1 cellular context compared by ENCODE assay signal in genomic region chr15:78065284-78065872, GRCh38.
TF ChIP-seq lines count a peak whose summit lies in the region.

No MANE protein-coding gene starts in this region.

TF ChIP-seq in HepG2, 621 proteins besides CTCF, POLR2A, EP300 and RAD21 (continued from another document and continues in another):
- TF ChIP-seq, protein P1, sequence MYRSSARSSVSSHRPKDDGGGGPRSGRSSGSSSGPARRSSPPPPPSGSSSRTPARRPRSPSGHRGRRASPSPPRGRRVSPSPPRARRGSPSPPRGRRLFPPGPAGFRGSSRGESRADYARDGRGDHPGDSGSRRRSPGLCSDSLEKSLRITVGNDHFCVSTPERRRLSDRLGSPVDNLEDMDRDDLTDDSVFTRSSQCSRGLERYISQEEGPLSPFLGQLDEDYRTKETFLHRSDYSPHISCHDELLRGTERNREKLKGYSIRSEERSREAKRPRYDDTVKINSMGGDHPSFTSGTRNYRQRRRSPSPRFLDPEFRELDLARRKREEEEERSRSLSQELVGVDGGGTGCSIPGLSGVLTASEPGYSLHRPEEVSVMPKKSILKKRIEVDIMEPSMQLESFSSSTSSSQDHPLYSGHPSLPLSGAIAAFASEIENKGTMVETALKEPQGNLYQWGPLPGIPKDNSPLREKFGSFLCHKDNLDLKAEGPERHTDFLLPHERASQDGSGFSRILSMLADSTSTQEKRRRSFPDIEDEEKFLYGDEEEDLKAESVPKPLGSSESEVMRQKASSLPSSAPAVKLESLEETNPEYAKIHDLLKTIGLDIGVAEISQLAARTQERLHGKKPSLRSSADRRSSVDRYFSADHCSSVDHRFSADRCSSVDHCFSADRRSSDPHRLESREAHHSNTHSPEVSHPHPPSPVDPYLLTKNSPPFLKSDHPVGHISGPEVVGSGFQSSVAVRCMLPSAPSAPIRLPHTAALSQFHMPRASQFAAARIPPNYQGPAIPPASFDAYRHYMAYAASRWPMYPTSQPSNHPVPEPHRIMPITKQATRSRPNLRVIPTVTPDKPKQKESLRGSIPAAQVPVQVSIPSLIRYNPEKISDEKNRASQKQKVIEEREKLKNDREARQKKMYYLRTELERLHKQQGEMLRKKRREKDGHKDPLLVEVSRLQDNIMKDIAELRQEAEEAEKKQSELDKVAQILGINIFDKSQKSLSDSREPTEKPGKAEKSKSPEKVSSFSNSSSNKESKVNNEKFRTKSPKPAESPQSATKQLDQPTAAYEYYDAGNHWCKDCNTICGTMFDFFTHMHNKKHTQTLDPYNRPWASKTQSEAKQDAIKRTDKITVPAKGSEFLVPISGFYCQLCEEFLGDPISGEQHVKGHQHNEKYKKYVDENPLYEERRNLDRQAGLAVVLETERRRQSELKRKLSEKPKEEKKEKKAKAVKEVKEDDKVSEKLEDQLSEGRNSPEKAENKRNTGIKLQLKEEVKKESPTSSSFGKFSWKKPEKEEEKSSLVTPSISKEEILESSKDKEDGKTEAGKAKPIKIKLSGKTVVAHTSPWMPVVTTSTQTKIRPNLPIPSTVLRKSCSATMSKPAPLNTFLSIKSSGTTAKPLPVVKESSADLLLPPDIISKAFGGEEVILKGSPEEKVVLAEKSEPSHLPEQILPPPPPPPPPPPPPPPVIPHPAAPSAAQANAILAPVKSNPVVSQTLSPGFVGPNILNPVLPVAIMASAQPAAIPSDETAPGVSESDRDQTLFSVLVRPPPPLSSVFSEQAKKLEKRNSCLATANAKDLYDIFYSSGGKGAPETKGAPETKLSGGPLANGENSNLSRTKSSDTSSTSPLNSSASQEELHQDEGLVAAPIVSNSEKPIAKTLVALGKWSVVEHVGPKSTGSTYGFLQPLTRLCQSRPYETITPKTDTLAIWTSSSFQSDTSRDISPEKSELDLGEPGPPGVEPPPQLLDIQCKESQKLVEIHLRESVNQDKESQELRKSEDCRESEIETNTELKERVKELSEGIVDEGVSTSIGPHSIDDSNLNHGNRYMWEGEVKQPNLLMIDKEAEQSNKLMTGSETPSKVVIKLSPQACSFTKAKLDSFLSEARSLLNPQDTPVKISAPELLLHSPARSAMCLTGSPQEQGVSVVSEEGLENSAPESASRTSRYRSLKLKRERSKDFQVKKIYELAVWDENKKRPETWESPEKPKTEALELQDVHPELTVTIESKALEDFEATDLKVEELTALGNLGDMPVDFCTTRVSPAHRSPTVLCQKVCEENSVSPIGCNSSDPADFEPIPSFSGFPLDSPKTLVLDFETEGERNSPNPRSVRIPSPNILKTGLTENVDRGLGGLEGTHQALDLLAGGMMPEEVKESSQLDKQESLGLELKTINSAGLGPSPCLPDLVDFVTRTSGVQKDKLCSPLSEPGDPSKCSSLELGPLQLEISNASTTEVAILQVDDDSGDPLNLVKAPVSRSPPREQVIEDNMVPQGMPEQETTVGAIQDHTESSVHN (CRISPR knock-in tag; IDR thresholded peaks at IDR 0.05), result peak; percentile 85; the same call in 1 of the 2 replicates
- TF ChIP-seq, protein P2, sequence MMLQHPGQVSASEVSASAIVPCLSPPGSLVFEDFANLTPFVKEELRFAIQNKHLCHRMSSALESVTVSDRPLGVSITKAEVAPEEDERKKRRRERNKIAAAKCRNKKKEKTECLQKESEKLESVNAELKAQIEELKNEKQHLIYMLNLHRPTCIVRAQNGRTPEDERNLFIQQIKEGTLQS (CRISPR knock-in tag; IDR thresholded peaks at IDR 0.05), result peak; percentile 71
- TF ChIP-seq THYN1 (CRISPR knock-in tag; IDR thresholded peaks at IDR 0.05; ENCODE audit: borderline replicate concordance, low read depth) (no peak), MAZ (IDR thresholded peaks at IDR 0.05; ENCODE audit: borderline replicate concordance, low read depth, low read length) (no peak; the same call in 1 of the 2 replicates), MAZ (CRISPR knock-in tag; IDR thresholded peaks at IDR 0.05; ENCODE audit: low read depth) (peak; percentile 41), ZNF512B (CRISPR knock-in tag; IDR thresholded peaks at IDR 0.05; ENCODE audit: borderline replicate concordance) (no peak), ZMYM3 (CRISPR knock-in tag; IDR thresholded peaks at IDR 0.05) (peak; percentile 87; the same call in 1 of the 2 replicates), ZNF83 (CRISPR knock-in tag; IDR thresholded peaks at IDR 0.05; ENCODE audit: borderline replicate concordance) (no peak), ZMAT5 (CRISPR knock-in tag; IDR thresholded peaks at IDR 0.05; ENCODE audit: borderline replicate concordance, low read depth) (no peak), ZNF367 (CRISPR knock-in tag; IDR thresholded peaks at IDR 0.05; ENCODE audit: borderline replicate concordance) (no peak), ZNF839 (CRISPR knock-in tag; IDR thresholded peaks at IDR 0.05; ENCODE audit: borderline replicate concordance) (no peak), NCOA1 (CRISPR knock-in tag; IDR thresholded peaks at IDR 0.05) (no peak; the same call in 1 of the 2 replicates), ZNF264 (CRISPR knock-in tag; IDR thresholded peaks at IDR 0.05) (peak; percentile 85), NRL (CRISPR knock-in tag; IDR thresholded peaks at IDR 0.05; ENCODE audit: borderline replicate concordance) (no peak), REXO4 (CRISPR knock-in tag; IDR thresholded peaks at IDR 0.05; ENCODE audit: borderline replicate concordance) (no peak), ZNF138 (CRISPR knock-in tag; IDR thresholded peaks at IDR 0.05; ENCODE audit: low read depth) (no peak), ZNF614 (CRISPR knock-in tag; IDR thresholded peaks at IDR 0.05; ENCODE audit: borderline replicate concordance) (peak; percentile 98), PHF20 (CRISPR knock-in tag; IDR thresholded peaks at IDR 0.05) (no peak), SRSF9 (IDR thresholded peaks at IDR 0.05; ENCODE audit: borderline replicate concordance, insufficient read depth, low read depth, low read length, poor library complexity, severe bottlenecking) (no peak), ZNF232 (CRISPR knock-in tag; IDR thresholded peaks at IDR 0.05; ENCODE audit: borderline replicate concordance) (no peak), ETV5 (CRISPR knock-in tag; IDR thresholded peaks at IDR 0.05; ENCODE audit: borderline replicate concordance) (peak; percentile 98), ZMAT3 (CRISPR knock-in tag; conservative IDR thresholded peaks at IDR 0.05) (peak; percentile 53; the same call in 1 of the 2 replicates), HDAC1 (CRISPR knock-in tag; IDR thresholded peaks at IDR 0.05) (peak; percentile 87), ZNF432 (CRISPR knock-in tag; IDR thresholded peaks at IDR 0.05; ENCODE audit: borderline replicate concordance) (no peak), ZNF777 (CRISPR knock-in tag; IDR thresholded peaks at IDR 0.05) (no peak), XBP1 (CRISPR knock-in tag; IDR thresholded peaks at IDR 0.05) (0 out of 2 replicates have a peak, but pooled peaks have one; percentile 33), ZNF207 (IDR thresholded peaks at IDR 0.05; ENCODE audit: borderline replicate concordance) (no peak), TGIF2 (CRISPR knock-in tag; IDR thresholded peaks at IDR 0.05) (peak; percentile 98), NFE2L1 (CRISPR knock-in tag; IDR thresholded peaks at IDR 0.05; ENCODE audit: borderline replicate concordance) (no peak), KLF12 (CRISPR knock-in tag; IDR thresholded peaks at IDR 0.05; ENCODE audit: borderline replicate concordance) (no peak), KDM2A (CRISPR knock-in tag; IDR thresholded peaks at IDR 0.05; ENCODE audit: borderline replicate concordance, low read depth) (peak; percentile 67), MZF1 (CRISPR knock-in tag; IDR thresholded peaks at IDR 0.05; ENCODE audit: borderline replicate concordance) (no peak), IRX3 (CRISPR knock-in tag; IDR thresholded peaks at IDR 0.05; ENCODE audit: borderline replicate concordance, low read depth) (0 out of 2 replicates have a peak, but pooled peaks have one; percentile 24), ZNF20 (CRISPR knock-in tag; IDR thresholded peaks at IDR 0.05) (no peak)
- TF ChIP-seq, protein P3, sequence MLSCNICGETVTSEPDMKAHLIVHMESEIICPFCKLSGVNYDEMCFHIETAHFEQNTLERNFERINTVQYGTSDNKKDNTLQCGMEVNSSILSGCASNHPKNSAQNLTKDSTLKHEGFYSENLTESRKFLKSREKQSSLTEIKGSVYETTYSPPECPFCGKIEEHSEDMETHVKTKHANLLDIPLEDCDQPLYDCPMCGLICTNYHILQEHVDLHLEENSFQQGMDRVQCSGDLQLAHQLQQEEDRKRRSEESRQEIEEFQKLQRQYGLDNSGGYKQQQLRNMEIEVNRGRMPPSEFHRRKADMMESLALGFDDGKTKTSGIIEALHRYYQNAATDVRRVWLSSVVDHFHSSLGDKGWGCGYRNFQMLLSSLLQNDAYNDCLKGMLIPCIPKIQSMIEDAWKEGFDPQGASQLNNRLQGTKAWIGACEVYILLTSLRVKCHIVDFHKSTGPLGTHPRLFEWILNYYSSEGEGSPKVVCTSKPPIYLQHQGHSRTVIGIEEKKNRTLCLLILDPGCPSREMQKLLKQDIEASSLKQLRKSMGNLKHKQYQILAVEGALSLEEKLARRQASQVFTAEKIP (CRISPR knock-in tag; IDR thresholded peaks at IDR 0.05; ENCODE audit: borderline replicate concordance), result no peak
- TF ChIP-seq, protein P4, sequence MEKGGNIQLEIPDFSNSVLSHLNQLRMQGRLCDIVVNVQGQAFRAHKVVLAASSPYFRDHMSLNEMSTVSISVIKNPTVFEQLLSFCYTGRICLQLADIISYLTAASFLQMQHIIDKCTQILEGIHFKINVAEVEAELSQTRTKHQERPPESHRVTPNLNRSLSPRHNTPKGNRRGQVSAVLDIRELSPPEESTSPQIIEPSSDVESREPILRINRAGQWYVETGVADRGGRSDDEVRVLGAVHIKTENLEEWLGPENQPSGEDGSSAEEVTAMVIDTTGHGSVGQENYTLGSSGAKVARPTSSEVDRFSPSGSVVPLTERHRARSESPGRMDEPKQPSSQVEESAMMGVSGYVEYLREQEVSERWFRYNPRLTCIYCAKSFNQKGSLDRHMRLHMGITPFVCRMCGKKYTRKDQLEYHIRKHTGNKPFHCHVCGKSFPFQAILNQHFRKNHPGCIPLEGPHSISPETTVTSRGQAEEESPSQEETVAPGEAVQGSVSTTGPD (CRISPR knock-in tag; IDR thresholded peaks at IDR 0.05), result 0 out of 2 replicates have a peak, but pooled peaks have one; percentile 57
- TF ChIP-seq, protein P5, sequence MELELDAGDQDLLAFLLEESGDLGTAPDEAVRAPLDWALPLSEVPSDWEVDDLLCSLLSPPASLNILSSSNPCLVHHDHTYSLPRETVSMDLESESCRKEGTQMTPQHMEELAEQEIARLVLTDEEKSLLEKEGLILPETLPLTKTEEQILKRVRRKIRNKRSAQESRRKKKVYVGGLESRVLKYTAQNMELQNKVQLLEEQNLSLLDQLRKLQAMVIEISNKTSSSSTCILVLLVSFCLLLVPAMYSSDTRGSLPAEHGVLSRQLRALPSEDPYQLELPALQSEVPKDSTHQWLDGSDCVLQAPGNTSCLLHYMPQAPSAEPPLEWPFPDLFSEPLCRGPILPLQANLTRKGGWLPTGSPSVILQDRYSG (CRISPR knock-in tag; IDR thresholded peaks at IDR 0.05), result no peak
- TF ChIP-seq, protein P6, sequence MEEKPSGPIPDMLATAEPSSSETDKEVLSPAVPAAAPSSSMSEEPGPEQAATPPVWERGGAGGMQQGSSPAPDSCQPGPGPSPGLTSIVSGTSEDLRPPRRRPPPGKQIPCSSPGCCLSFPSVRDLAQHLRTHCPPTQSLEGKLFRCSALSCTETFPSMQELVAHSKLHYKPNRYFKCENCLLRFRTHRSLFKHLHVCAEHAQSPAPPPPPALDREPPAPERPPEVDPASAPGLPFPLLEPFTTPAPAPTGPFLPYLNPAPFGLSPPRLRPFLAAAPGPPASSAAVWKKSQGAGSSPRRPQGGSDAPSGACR (CRISPR knock-in tag; IDR thresholded peaks at IDR 0.05), result peak; percentile 97
- TF ChIP-seq, protein P7, sequence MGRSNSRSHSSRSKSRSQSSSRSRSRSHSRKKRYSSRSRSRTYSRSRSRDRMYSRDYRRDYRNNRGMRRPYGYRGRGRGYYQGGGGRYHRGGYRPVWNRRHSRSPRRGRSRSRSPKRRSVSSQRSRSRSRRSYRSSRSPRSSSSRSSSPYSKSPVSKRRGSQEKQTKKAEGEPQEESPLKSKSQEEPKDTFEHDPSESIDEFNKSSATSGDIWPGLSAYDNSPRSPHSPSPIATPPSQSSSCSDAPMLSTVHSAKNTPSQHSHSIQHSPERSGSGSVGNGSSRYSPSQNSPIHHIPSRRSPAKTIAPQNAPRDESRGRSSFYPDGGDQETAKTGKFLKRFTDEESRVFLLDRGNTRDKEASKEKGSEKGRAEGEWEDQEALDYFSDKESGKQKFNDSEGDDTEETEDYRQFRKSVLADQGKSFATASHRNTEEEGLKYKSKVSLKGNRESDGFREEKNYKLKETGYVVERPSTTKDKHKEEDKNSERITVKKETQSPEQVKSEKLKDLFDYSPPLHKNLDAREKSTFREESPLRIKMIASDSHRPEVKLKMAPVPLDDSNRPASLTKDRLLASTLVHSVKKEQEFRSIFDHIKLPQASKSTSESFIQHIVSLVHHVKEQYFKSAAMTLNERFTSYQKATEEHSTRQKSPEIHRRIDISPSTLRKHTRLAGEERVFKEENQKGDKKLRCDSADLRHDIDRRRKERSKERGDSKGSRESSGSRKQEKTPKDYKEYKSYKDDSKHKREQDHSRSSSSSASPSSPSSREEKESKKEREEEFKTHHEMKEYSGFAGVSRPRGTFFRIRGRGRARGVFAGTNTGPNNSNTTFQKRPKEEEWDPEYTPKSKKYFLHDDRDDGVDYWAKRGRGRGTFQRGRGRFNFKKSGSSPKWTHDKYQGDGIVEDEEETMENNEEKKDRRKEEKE (IDR thresholded peaks at IDR 0.05), result no peak
- TF ChIP-seq, protein P8, sequence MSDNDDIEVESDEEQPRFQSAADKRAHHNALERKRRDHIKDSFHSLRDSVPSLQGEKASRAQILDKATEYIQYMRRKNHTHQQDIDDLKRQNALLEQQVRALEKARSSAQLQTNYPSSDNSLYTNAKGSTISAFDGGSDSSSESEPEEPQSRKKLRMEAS (IDR thresholded peaks at IDR 0.05), result peak; percentile 95
